In genomic region chr2:197121255-197121654, GRCh38 we compare ENCODE assay signal across 24 cellular contexts.
DNase-seq lines count a peak whose midpoint lies in the region; ATAC-seq and TF ChIP-seq lines count a peak whose summit lies in the region.
"Had no signal": no experiment of that assay in that cellular context is flagged by ENCODE, and none has a peak within 500 bp of the region (broad histone marks: within the 10 kb centered on the region; RNA-seq: fewer than 3 reads in every experiment).

No MANE protein-coding gene starts in this region.

- CTCF ChIA-PET in CD8-positive, alpha-beta memory T cell (lab: Charles Lee): interaction anchor here (0.8 to 2.1 kb wide), 5 partner anchors 8 to 236 kb away, joined by 3 to 6 read pairs (median 3); no protein-coding TSS in a partner anchor

- peaks cover 29% of the 10 kb centered on the region for H3K36me3 ChIP-seq in CD8-positive, alpha-beta memory T cell (ENCODE audit: insufficient read depth, low read length)
- H3K36me3 ChIP-seq in ascending aorta: peaks cover 8 to 12% of the 10 kb centered on the region in 2 donors
- H3K36me3 ChIP-seq: SJCRH30 had no signal

- H3K27ac Mint-ChIP-seq in CD8-positive, alpha-beta memory T cell: peak overlapping the region; percentile 48 to 94 (median 76)
- H3K27ac Mint-ChIP-seq in activated T-helper 2 cell treated with anti-CD3 and anti-CD28 coated beads, Interferon-gamma antibody, Interleukin-2, Interleukin-4, amounts not matched to agents 10 μg/mL and 5 μg/mL and 100 μg/mL, durations not matched to agents 14 hours and 24 hours and 36 hours: peak overlapping the region; percentile 72
- peak overlapping the region; percentile 63 to 92 (median 80) for H3K27ac Mint-ChIP-seq in naive thymus-derived CD8-positive, alpha-beta T cell
- H3K27ac Mint-ChIP-seq: dendritic cell treated with granulocyte-macrophage colony-stimulating factor and Interleukin-4, amounts not matched to agents 40 ng/mL and 50 ng/mL, for 4 days had no signal

- peaks cover 24% of the 10 kb centered on the region for H3K4me1 ChIP-seq in CD8-positive, alpha-beta memory T cell (ENCODE audit: insufficient read depth, low read length)
- peaks cover 0 to 15% of the 10 kb centered on the region in 2 donors for H3K4me1 ChIP-seq in ascending aorta
- H3K4me1 ChIP-seq: SJCRH30 had no signal

- no peaks in the 10 kb centered on the region for H3K27me3 ChIP-seq in CD8-positive, alpha-beta memory T cell (ENCODE audit: insufficient read depth, low read length, poor library complexity, severe bottlenecking)
- H3K27me3 ChIP-seq in ascending aorta: no peaks in the 10 kb centered on the region
- H3K27me3 ChIP-seq: adrenal gland; BLaER1 treated with 17β-estradiol and CSF1 and Interleukin-3, amounts not matched to agents 10 nM and 100 nM; SJCRH30 had no signal

- no peak overlapping the region for H3K4me3 ChIP-seq in CD8-positive, alpha-beta memory T cell (ENCODE audit: low read length)
- no peak overlapping the region for H3K4me3 ChIP-seq in ascending aorta
- H3K4me3 ChIP-seq: adrenal gland; BLaER1 treated with 17β-estradiol and CSF1 and Interleukin-3, amounts not matched to agents 10 nM and 100 nM; SJCRH30 had no signal

- DNase-seq in NCI-H748 (lab: John Stamatoyannopoulos, UW; ENCODE audit: unreplicated experiment) (peak; percentile 55), NCI-H748 treated with DMSO at 0.1 percent for 48 hours (lab: John Stamatoyannopoulos, UW) (no peak), ascending aorta (ENCODE audit: low spot score in 2 of 2) (no peak), DMS153 (lab: John Stamatoyannopoulos, UW) (no peak)
- DNase-seq in CD8-positive, alpha-beta memory T cell: peak in 3 of 5 donors; percentile 20 to 51 (median 28)
- no peak for DNase-seq in activated T-helper 2 cell treated with anti-CD3 and anti-CD28 coated beads, Interferon-gamma antibody, Interleukin-2, Interleukin-4, amounts not matched to agents 10 μg/mL and 5 μg/mL and 100 μg/mL, durations not matched to agents 14 hours and 24 hours and 36 hours (ENCODE audit: low spot score)
- peak in 2 of 10 donors; percentile 11 to 31 for DNase-seq in naive thymus-derived CD8-positive, alpha-beta T cell
- no peak for DNase-seq in stimulated activated CD4-positive, alpha-beta T cell treated with anti-CD3 and anti-CD28 coated beads, Interleukin-2, amount 100 ng/mL, for 48 hours
- DNase-seq: activated CD4-positive, CD25-positive, alpha-beta regulatory T cell; activated CD8-positive, alpha-beta memory T cell treated with anti-CD3 and anti-CD28 coated beads, Interleukin-2, amount 50 U/mL, for 48 hours; adrenal gland; DMS 273 treated with DMSO at 0.1 percent for 48 hours; foreskin fibroblast; GDM1; hypothalamus; kidney; mammary epithelial cell; NCI-H2171 treated with DMSO at 0.1 percent for 48 hours; NCI-H774; SJCRH30 had no signal

- POLR2A ChIA-PET in CD8-positive, alpha-beta memory T cell (lab: Charles Lee): interaction anchor here (1.2 kb wide), 1 partner anchor 47 kb away, joined by 3 read pairs; no protein-coding TSS in a partner anchor
- POLR2A ChIA-PET in naive thymus-derived CD8-positive, alpha-beta T cell (lab: Charles Lee): interaction anchor here (0.7 to 0.8 kb wide), 2 partner anchors 206 to 314 kb away, joined by 3 to 4 read pairs; no protein-coding TSS in a partner anchor

- no peak for TF ChIP-seq CTCF in ascending aorta (IDR thresholded peaks at IDR 0.05)

- H3K27ac ChIP-seq in CD8-positive, alpha-beta memory T cell (ENCODE audit: low read depth, low read length): no peak overlapping the region
- peak overlapping the region in 1 of 2 donors; percentile 20 for H3K27ac ChIP-seq in ascending aorta
- H3K27ac ChIP-seq: adrenal gland; BLaER1 treated with 17β-estradiol and CSF1 and Interleukin-3, amounts not matched to agents 10 nM and 100 nM; SJCRH30 had no signal

- peaks cover 38 to 67% (median 67%) of the 10 kb centered on the region in 3 donors for H3K4me1 Mint-ChIP-seq in CD8-positive, alpha-beta memory T cell
- peaks cover 38% of the 10 kb centered on the region for H3K4me1 Mint-ChIP-seq in activated T-helper 2 cell treated with anti-CD3 and anti-CD28 coated beads, Interferon-gamma antibody, Interleukin-2, Interleukin-4, amounts not matched to agents 10 μg/mL and 5 μg/mL and 100 μg/mL, durations not matched to agents 14 hours and 24 hours and 36 hours (ENCODE audit: low read depth)
- peaks cover 30 to 61% (median 51%) of the 10 kb centered on the region in 4 donors for H3K4me1 Mint-ChIP-seq in naive thymus-derived CD8-positive, alpha-beta T cell

- peak; percentile 48 to 79 for ATAC-seq in naive thymus-derived CD8-positive, alpha-beta T cell
- ATAC-seq: HCT116, HepG2 had no signal

- peak overlapping the region in 6 of 7 donors; percentile 25 to 46 (median 35) for H3K4me3 Mint-ChIP-seq in CD8-positive, alpha-beta memory T cell
- H3K4me3 Mint-ChIP-seq in activated T-helper 2 cell treated with anti-CD3 and anti-CD28 coated beads, Interferon-gamma antibody, Interleukin-2, Interleukin-4, amounts not matched to agents 10 μg/mL and 5 μg/mL and 100 μg/mL, durations not matched to agents 14 hours and 24 hours and 36 hours (ENCODE audit: low read depth): peak overlapping the region; percentile 24
- peak overlapping the region in 8 of 10 donors; percentile 3 to 76 (median 48) for H3K4me3 Mint-ChIP-seq in naive thymus-derived CD8-positive, alpha-beta T cell
- H3K4me3 Mint-ChIP-seq: dendritic cell treated with granulocyte-macrophage colony-stimulating factor and Interleukin-4, amounts not matched to agents 40 ng/mL and 50 ng/mL, for 4 days had no signal

- H3K36me3 Mint-ChIP-seq in CD8-positive, alpha-beta memory T cell: peaks cover 6 to 86% (median 36%) of the 10 kb centered on the region in 3 donors
- peaks cover 83% of the 10 kb centered on the region for H3K36me3 Mint-ChIP-seq in activated T-helper 2 cell treated with anti-CD3 and anti-CD28 coated beads, Interferon-gamma antibody, Interleukin-2, Interleukin-4, amounts not matched to agents 10 μg/mL and 5 μg/mL and 100 μg/mL, durations not matched to agents 14 hours and 24 hours and 36 hours (ENCODE audit: low read depth)
- peaks cover 19 to 87% (median 30%) of the 10 kb centered on the region in 3 donors for H3K36me3 Mint-ChIP-seq in naive thymus-derived CD8-positive, alpha-beta T cell

- H3K9me3 Mint-ChIP-seq in CD8-positive, alpha-beta memory T cell: no peaks in the 10 kb centered on the region
- no peaks in the 10 kb centered on the region for H3K9me3 Mint-ChIP-seq in activated T-helper 2 cell treated with anti-CD3 and anti-CD28 coated beads, Interferon-gamma antibody, Interleukin-2, Interleukin-4, amounts not matched to agents 10 μg/mL and 5 μg/mL and 100 μg/mL, durations not matched to agents 14 hours and 24 hours and 36 hours
- H3K9me3 Mint-ChIP-seq in naive thymus-derived CD8-positive, alpha-beta T cell: no peaks in the 10 kb centered on the region
- H3K9me3 Mint-ChIP-seq: dendritic cell treated with granulocyte-macrophage colony-stimulating factor and Interleukin-4, amounts not matched to agents 40 ng/mL and 50 ng/mL, for 4 days had no signal

- intact Hi-C loops in activated T-helper 2 cell treated with anti-CD3 and anti-CD28 coated beads, Interferon-gamma antibody, Interleukin-2, Interleukin-4, amounts not matched to agents 10 μg/mL and 5 μg/mL and 100 μg/mL, durations not matched to agents 14 hours and 24 hours and 36 hours (cut with micrococcal nuclease): no loop called here
- intact Hi-C loops in ascending aorta (cut with DNase I): no loop called here

- H3K27me3 Mint-ChIP-seq in CD8-positive, alpha-beta memory T cell: peaks cover 0 to 1% of the 10 kb centered on the region in 2 donors
- H3K27me3 Mint-ChIP-seq in activated T-helper 2 cell treated with anti-CD3 and anti-CD28 coated beads, Interferon-gamma antibody, Interleukin-2, Interleukin-4, amounts not matched to agents 10 μg/mL and 5 μg/mL and 100 μg/mL, durations not matched to agents 14 hours and 24 hours and 36 hours (ENCODE audit: low read depth): no peaks in the 10 kb centered on the region
- H3K27me3 Mint-ChIP-seq in naive thymus-derived CD8-positive, alpha-beta T cell: no peaks in the 10 kb centered on the region
- H3K27me3 Mint-ChIP-seq: dendritic cell treated with granulocyte-macrophage colony-stimulating factor and Interleukin-4, amounts not matched to agents 40 ng/mL and 50 ng/mL, for 4 days had no signal

- no peaks in the 10 kb centered on the region for H3K9me3 ChIP-seq in CD8-positive, alpha-beta memory T cell (ENCODE audit: low read length)
- no peaks in the 10 kb centered on the region for H3K9me3 ChIP-seq in ascending aorta
- H3K9me3 ChIP-seq: adrenal gland, SJCRH30 had no signal

Comparison
In these comparisons a context has a peak if more than half of its experiments do, and no peak if none do; other contexts are left out.
1. DNase-seq: peak in NCI-H748 (single experiment) and CD8-positive, alpha-beta memory T cell (3 of 5); none in NCI-H748 treated with DMSO at 0.1 percent for 48 hours (single experiment), activated T-helper 2 cell treated with anti-CD3 and anti-CD28 coated beads, Interferon-gamma antibody, Interleukin-2, Interleukin-4, amounts not matched to agents 10 μg/mL and 5 μg/mL and 100 μg/mL, durations not matched to agents 14 hours and 24 hours and 36 hours (single experiment), stimulated activated CD4-positive, alpha-beta T cell treated with anti-CD3 and anti-CD28 coated beads, Interleukin-2, amount 100 ng/mL, for 48 hours (0 of 2), ascending aorta (0 of 2) and DMS153 (single experiment).
2. Peak in every context shown above with its lines, with median percentiles within 50 percentile points of each other: H3K27ac Mint-ChIP-seq and H3K4me3 Mint-ChIP-seq.